21 cellular contexts compared by ENCODE assay signal in genomic region chr1:76819976-76820375, GRCh38. TPM values are rescaled to one million over a fixed set of nuclear protein-coding genes. Genes with fewer than 3 reads are reported as not detected.
"Had no signal": no experiment of that assay in that cellular context is flagged by ENCODE, and none has a peak within 500 bp of the region (broad histone marks: within the 10 kb centered on the region; RNA-seq: fewer than 3 reads in every experiment).

No MANE protein-coding gene starts in this region.

- H3K4me1 ChIP-seq: SJCRH30 had no signal

- DNase-seq: Kasumi-1, KBM-7, MV-4-11, NCI-H1092, NCI-H1105 treated with DMSO at 0.1 percent for 48 hours, NCI-H1417 treated with DMSO at 0.1 percent for 48 hours, NCI-H146, NCI-H1694 treated with DMSO at 0.1 percent for 48 hours, NCI-H1930, NCI-H2081, NCI-H2107, NCI-H2227 treated with DMSO at 0.1 percent for 48 hours, NCI-H524, NCI-H526 treated with DMSO at 0.1 percent for 48 hours, NCI-H774, PC-3, SHP77, SJCRH30 had no signal

- H3K4me3 ChIP-seq: SJCRH30 had no signal

- H3K27ac ChIP-seq: RWPE1, SJCRH30 had no signal

- H3K36me3 ChIP-seq: SJCRH30 had no signal

- H3K27me3 ChIP-seq: SJCRH30 had no signal

- H3K9me3 ChIP-seq: SJCRH30 had no signal

RNA-seq across cellular contexts. Expression of gene ST6GALNAC5, which starts 47.3 kb away (rescaled TPM):
- total RNA-seq: HT-29, OCI-LY7, SJCRH30 had no signal
